3 cellular contexts compared by ENCODE assay signal in genomic region chr2:43726961-43727633, GRCh38. TPM values are rescaled to one million over a fixed set of nuclear protein-coding genes. Genes with fewer than 3 reads are reported as not detected.
"Had no signal": no experiment of that assay in that cellular context is flagged by ENCODE, and none has a peak within 500 bp of the region (broad histone marks: within the 10 kb centered on the region; RNA-seq: fewer than 3 reads in every experiment).

No MANE protein-coding gene starts in this region.

RNA-seq across cellular contexts. Expression of gene C1GALT1C1L, which starts 50.9 kb away (rescaled TPM):
- total RNA-seq: activated CD4-positive, alpha-beta T cell treated with anti-CD3 and anti-CD28 coated beads, Interleukin-2, amount 10 ng/mL, durations not matched to agents 24 days and 14 days; activated CD8-positive, alpha-beta T cell treated with anti-CD3 and anti-CD28 coated beads, Interleukin-2, amount 10 ng/mL, durations not matched to agents 7 days and 5 days; occipital lobe had no signal
